33 cellular contexts compared by ENCODE assay signal in genomic region chr11:27912916-27913315, GRCh38.
DNase-seq lines count a peak whose midpoint lies in the region; ATAC-seq and TF ChIP-seq lines count a peak whose summit lies in the region.
"Had no signal": no experiment of that assay in that cellular context is flagged by ENCODE, and none has a peak within 500 bp of the region (broad histone marks: within the 10 kb centered on the region; RNA-seq: fewer than 3 reads in every experiment).

No MANE protein-coding gene starts in this region.

- no peaks in the 10 kb centered on the region for H3K79me1 ChIP-seq in IMR-90 (ENCODE audit: low read depth in 1 of 2, low read length in 2 of 2)

- H3K4ac ChIP-seq in IMR-90 (ENCODE audit: low read depth, low read length): peak overlapping the region; percentile 68; the same call in 1 of the 2 replicates

- no peak overlapping the region; the same call in 1 of the 2 replicates for H4K5ac ChIP-seq in IMR-90 (ENCODE audit: low read depth, low read length)

- WGBS in IMR-90 (ENCODE audit: extremely low coverage in 2 of 2, insufficient read length in 1 of 2), 2 experiments: no CpG with 5 or more reads among the region's 2 CpGs

- peak overlapping the region; percentile 75 for H2BK120ac ChIP-seq in IMR-90 (ENCODE audit: low read depth, low read length)

- no peak for ATAC-seq in IMR-90 (ENCODE audit: low read depth)
- ATAC-seq: esophagus mucosa; lower lobe of right lung; naive thymus-derived CD4-positive, alpha-beta T cell; sciatic nerve had no signal

- H3K4me3 ChIP-seq in IMR-90 (ENCODE audit: insufficient read depth, low read depth, low read length) (no peak overlapping the region), astrocyte of the spinal cord (ENCODE audit: low read depth, low read length) (no peak overlapping the region)
- H3K4me3 ChIP-seq: GM23248, lower lobe of right lung, transverse colon had no signal

- POLR2A ChIA-PET in IMR-90 (lab: Charles Lee; ENCODE audit: unreplicated experiment): interaction anchor here (0.6 kb wide), 1 partner anchor 227 kb away, joined by 4 read pairs; no protein-coding TSS in a partner anchor

- TF ChIP-seq POLR2A in IMR-90 (IDR thresholded peaks at IDR 0.05; ENCODE audit: low read depth, low read length): no peak

- peak overlapping the region; percentile 76; the same call in 1 of the 2 replicates for H2AK5ac ChIP-seq in IMR-90 (ENCODE audit: low read depth, low read length)

- H4K20me1 ChIP-seq in IMR-90 (ENCODE audit: insufficient read depth, low read length): no peaks in the 10 kb centered on the region

- peak overlapping the region; percentile 66 for H3K23ac ChIP-seq in IMR-90 (ENCODE audit: low read depth, low read length)

- peak overlapping the region; percentile 69 for H4K91ac ChIP-seq in IMR-90 (ENCODE audit: insufficient read depth, low read depth, low read length)

- no peak for TF ChIP-seq RAD21 in IMR-90 (IDR thresholded peaks at IDR 0.05; ENCODE audit: low read length)

- DNase-seq in EL (peak; percentile 75), IMR-90 (peak; percentile 36), astrocyte of the spinal cord (ENCODE audit: low read depth, low spot score) (peak; percentile 53), renal cortical epithelial cell (ENCODE audit: low read depth) (peak; percentile 36), DMS53 (lab: John Stamatoyannopoulos, UW) (no peak), GF-D8 (lab: John Stamatoyannopoulos, UW) (no peak), NCI-H2171 treated with DMSO at 0.1 percent for 48 hours (lab: John Stamatoyannopoulos, UW) (no peak)
- DNase-seq: activated B cell treated with CpG ODN at 0.5 μM for 24 hours; activated CD4-positive, alpha-beta T cell treated with anti-CD3 and anti-CD28 coated beads, Interleukin-2, amount 10 ng/mL, durations not matched to agents 7 days and 5 days; activated effector memory CD4-positive, alpha-beta T cell treated with Interleukin-2 at 50 U/mL for 16 hours; activated T-cell treated with anti-CD3 and anti-CD28 coated beads, Interleukin-2, amount 50 U/mL, for 1 hour; aorta; central memory CD4-positive, alpha-beta T cell; COR-L47; DMS79; endodermal cell; KBM-7; kidney glomerular epithelial cell; lower lobe of right lung; naive thymus-derived CD4-positive, alpha-beta T cell; NCI-H1436; NCI-H2081; NCI-H345; NCI-H748 treated with DMSO at 0.1 percent for 48 hours; posterior cingulate gyrus; stimulated activated CD4-positive, alpha-beta T cell treated with anti-CD3 and anti-CD28 coated beads, Interleukin-12 subunit alpha, Interleukin-12 subunit beta, amount 100 ng/mL, for 4 hours; stimulated activated CD4-positive, alpha-beta T cell treated with anti-CD3 and anti-CD28 coated beads, Interleukin-4, amount 100 ng/mL, for 1 hour; transverse colon had no signal

- H3K4me1 ChIP-seq in IMR-90 (ENCODE audit: control insufficient read depth, insufficient read depth, low read length): peaks cover 6% of the 10 kb centered on the region; the same call in 1 of the 2 replicates
- H3K4me1 ChIP-seq: lower lobe of right lung, transverse colon had no signal

- TF ChIP-seq CTCF in IMR-90 (conservative IDR thresholded peaks at IDR 0.05; ENCODE audit: low read depth, low read length) (no peak), astrocyte of the spinal cord (IDR thresholded peaks at IDR 0.05; ENCODE audit: low read depth, low read length) (no peak)

- H3K27me3 ChIP-seq in IMR-90 (ENCODE audit: control insufficient read depth, insufficient read depth, low read length): no peaks in the 10 kb centered on the region
- H3K27me3 ChIP-seq: neutrophil, transverse colon had no signal

- peak overlapping the region; percentile 91; the same call in 2 of the 3 replicates for H2BK15ac ChIP-seq in IMR-90 (ENCODE audit: low read depth, low read length)

- H2AFZ ChIP-seq in IMR-90 (replicated peaks; ENCODE audit: low read length, poor library complexity): no peak overlapping the region
- H2AFZ ChIP-seq: GM23248 had no signal

- peak overlapping the region; percentile 32 to 64; a peak in 3 of 4 replicates for H4K8ac ChIP-seq in IMR-90 (ENCODE audit: low read depth in 2 of 2, low read length in 2 of 2)

- in situ Hi-C loops in IMR-90 (cut with MboI; ENCODE audit: low sequenced_read_pairs) (no loop called here), astrocyte of the spinal cord (cut with HindIII; ENCODE audit: low sequenced_read_pairs) (no loop called here)

- H3K4me2 ChIP-seq in IMR-90 (ENCODE audit: low read depth, low read length): no peak overlapping the region

- peak overlapping the region; percentile 49; the same call in 1 of the 2 replicates for H3K18ac ChIP-seq in IMR-90 (ENCODE audit: low read depth, low read length)

- intact Hi-C loops in IMR-90 (cut with micrococcal nuclease): no loop called here

- no peak overlapping the region for H3K56ac ChIP-seq in IMR-90 (ENCODE audit: extremely low read depth, insufficient read depth, low read length)

- H3K36me3 ChIP-seq in IMR-90 (ENCODE audit: control insufficient read depth, insufficient read depth, low read length): no peaks in the 10 kb centered on the region
- H3K36me3 ChIP-seq: lower lobe of right lung, neutrophil, transverse colon had no signal

- peak overlapping the region; percentile 81 for H3K14ac ChIP-seq in IMR-90 (replicated peaks; ENCODE audit: low read depth, low read length)

- no TSS peak for BruUV-seq in IMR-90 (replicated peaks; lab: Mats Ljungman, UMichigan)

- CTCF ChIA-PET in IMR-90 (lab: Yijun Ruan, JAX): no interaction called here

- H3K9me1 ChIP-seq in IMR-90 (ENCODE audit: insufficient read depth, low read length): peaks cover 9% of the 10 kb centered on the region

- H3K27ac ChIP-seq in IMR-90 (ENCODE audit: insufficient read depth, low read length): no peak overlapping the region
- H3K27ac ChIP-seq: C4-2B, lower lobe of right lung, neutrophil, transverse colon had no signal

- dilution Hi-C loops in IMR-90 (cut with HindIII; ENCODE audit: low sequenced_read_pairs, unreplicated experiment): no loop called here

- no peaks in the 10 kb centered on the region for H3K9me3 ChIP-seq in IMR-90 (ENCODE audit: control insufficient read depth, insufficient read depth, low read length)
- H3K9me3 ChIP-seq: lower lobe of right lung, neutrophil, transverse colon had no signal

- H2AK9ac ChIP-seq in IMR-90 (replicated peaks; ENCODE audit: low read depth, low read length, poor library complexity): no peak overlapping the region

- peak overlapping the region; percentile 61 for H2BK5ac ChIP-seq in IMR-90 (ENCODE audit: low read depth, low read length, poor library complexity, severe bottlenecking)

- peak overlapping the region; percentile 89 for H2BK20ac ChIP-seq in IMR-90 (ENCODE audit: low read depth, low read length)

- H3K9ac ChIP-seq in IMR-90 (ENCODE audit: low read depth, low read length): no peak overlapping the region
- H3K9ac ChIP-seq: GM23248 had no signal

TF ChIP-seq in IMR-90, 13 proteins besides CTCF, POLR2A, EP300 and RAD21:
- TF ChIP-seq NFE2L2 (IDR thresholded peaks at IDR 0.05; ENCODE audit: low read depth, low read length): no peak
- TF ChIP-seq RFX5 (IDR thresholded peaks at IDR 0.05; ENCODE audit: low read depth, low read length): no peak
- no peak for TF ChIP-seq CEBPB (IDR thresholded peaks at IDR 0.05; ENCODE audit: low read depth, low read length)
- TF ChIP-seq SMC3 (IDR thresholded peaks at IDR 0.05; ENCODE audit: low read depth, low read length): no peak
- TF ChIP-seq MAFK (IDR thresholded peaks at IDR 0.05; ENCODE audit: low read depth, low read length): no peak
- TF ChIP-seq MAZ (IDR thresholded peaks at IDR 0.05; ENCODE audit: borderline replicate concordance, low read depth, low read length): no peak
- no peak for TF ChIP-seq ELK1 (IDR thresholded peaks at IDR 0.05; ENCODE audit: borderline replicate concordance, low read depth, low read length)
- TF ChIP-seq BHLHE40 (IDR thresholded peaks at IDR 0.05; ENCODE audit: low read depth, low read length): no peak
- no peak for TF ChIP-seq USF2 (IDR thresholded peaks at IDR 0.05; ENCODE audit: low read depth, low read length)
- TF ChIP-seq MXI1 (IDR thresholded peaks at IDR 0.05; ENCODE audit: borderline replicate concordance, low read depth, low read length): no peak
- no peak for TF ChIP-seq CHD1 (IDR thresholded peaks at IDR 0.05; ENCODE audit: low read depth, low read length)
- TF ChIP-seq RCOR1 (IDR thresholded peaks at IDR 0.05; ENCODE audit: insufficient replicate concordance, low read length): no peak
- TF ChIP-seq FOS (IDR thresholded peaks at IDR 0.05; ENCODE audit: low read depth, low read length): no peak

Comparison
In these comparisons a context has a peak if more than half of its experiments do, and no peak if none do; other contexts are left out.
1. DNase-seq: peak in EL (single experiment), IMR-90 (single experiment), astrocyte of the spinal cord (single experiment) and renal cortical epithelial cell (single experiment); none in DMS53 (single experiment), GF-D8 (single experiment) and NCI-H2171 treated with DMSO at 0.1 percent for 48 hours (single experiment).